ENCODE assay signal across 20 cellular contexts in the genomic region with DNA sequence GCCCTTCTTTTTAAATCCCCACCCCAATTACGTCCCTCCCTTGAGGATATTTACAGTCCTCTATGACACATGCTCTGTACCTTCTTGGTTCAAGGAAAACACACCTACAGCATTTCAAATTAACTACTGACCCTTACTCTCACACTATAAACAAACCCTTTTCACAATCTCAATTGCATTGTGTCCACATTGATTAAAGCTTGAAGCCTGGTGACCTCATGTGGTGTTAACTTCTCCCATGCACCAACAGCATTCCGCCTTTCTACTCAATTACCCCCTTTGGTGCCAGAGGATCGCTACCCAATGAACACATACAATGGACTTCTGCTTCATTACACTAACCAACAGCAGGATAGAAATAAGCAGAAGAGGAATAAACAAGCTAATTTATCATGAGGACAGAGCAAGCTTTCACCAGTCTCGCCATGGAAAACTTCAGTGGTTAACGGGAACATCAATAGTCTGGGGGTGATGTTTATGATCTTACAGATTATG. TPM values are rescaled to one million over a fixed set of nuclear protein-coding genes. Genes with fewer than 3 reads are reported as not detected.
A peak's percentile ranks its signal among the peaks of the same experiment; 100 is the strongest.
DNase-seq lines count a peak whose midpoint lies in the region; FAIRE-seq lines count a peak whose summit lies in the region.
"Had no signal": no experiment of that assay in that cellular context is flagged by ENCODE, and none has a peak within 500 bp of the region (broad histone marks: within the 10 kb centered on the region; RNA-seq: fewer than 3 reads in every experiment).

No MANE protein-coding gene starts in this region.

- no peaks in the 10 kb centered on the region for H3K9me3 ChIP-seq in Karpas-422 (ENCODE audit: low read length)
- H3K9me3 ChIP-seq: ascending aorta, heart right ventricle had no signal

- H3K4me2 ChIP-seq in Karpas-422 (ENCODE audit: low read depth, low read length, poor library complexity, severe bottlenecking): no peak overlapping the region
- H3K4me2 ChIP-seq: KMS-11 had no signal

- no peak overlapping the region for H2AFZ ChIP-seq in Karpas-422 (ENCODE audit: low read length)

- H4K20me1 ChIP-seq in Karpas-422 (ENCODE audit: insufficient read depth, low read depth, low read length): no peaks in the 10 kb centered on the region

- no peaks in the 10 kb centered on the region for H3K4me1 ChIP-seq in Karpas-422 (ENCODE audit: low read length)

- DNase-seq in NCI-H1417 (lab: John Stamatoyannopoulos, UW): peak in 2 of 3 experiments; percentile 79 to 96
- peak; percentile 89 for DNase-seq in NCI-H748 treated with DMSO at 0.1 percent for 48 hours (lab: John Stamatoyannopoulos, UW)
- peak; percentile 89 for DNase-seq in retina
- DNase-seq in NOMO-1 (lab: John Stamatoyannopoulos, UW; ENCODE audit: unreplicated experiment in 2 of 2): no peak
- no peak for DNase-seq in germinal center (ENCODE audit: low spot score)
- DNase-seq in Karpas-422: no peak
- DNase-seq: activated CD4-positive, alpha-beta memory T cell treated with anti-CD3 and anti-CD28 coated beads, Interleukin-2, amount 10 ng/mL, durations not matched to agents 7 days and 5 days; activated gamma-delta T cell treated with Interleukin-2 at 50 U/mL for 16 hours; dermis blood vessel endothelial cell; heart right ventricle; kidney; NCI-H1436; RPMI8226; stimulated activated CD4-positive, alpha-beta T cell treated with anti-CD3 and anti-CD28 coated beads, Interleukin-15, amount 100 ng/mL, for 24 hours had no signal

- H3K4me3 ChIP-seq in Karpas-422 (ENCODE audit: low read length): no peak overlapping the region
- H3K4me3 ChIP-seq: ascending aorta, heart right ventricle had no signal

- FAIRE-seq in islet of Langerhans (lab: Jason Lieb, UNC): peak; percentile 94
- FAIRE-seq: D721Med, kidney had no signal

- no peaks in the 10 kb centered on the region for H3K79me2 ChIP-seq in Karpas-422 (ENCODE audit: low read length)

- no peaks in the 10 kb centered on the region for H3K9me2 ChIP-seq in Karpas-422 (replicated peaks; ENCODE audit: insufficient read depth, low read length)

- H3K27ac ChIP-seq in Karpas-422 (ENCODE audit: low read length): no peak overlapping the region
- H3K27ac ChIP-seq: ascending aorta, KMS-11, VCaP had no signal

- H3K36me3 ChIP-seq in Karpas-422 (ENCODE audit: insufficient read depth, low read length): no peaks in the 10 kb centered on the region
- H3K36me3 ChIP-seq: ascending aorta, heart right ventricle had no signal

- no peaks in the 10 kb centered on the region for H3K27me3 ChIP-seq in Karpas-422 (ENCODE audit: low read length)
- H3K27me3 ChIP-seq: ascending aorta, heart right ventricle had no signal

- H3K9ac ChIP-seq in Karpas-422 (ENCODE audit: low read length): no peak overlapping the region
- H3K9ac ChIP-seq: KMS-11 had no signal

RNA-seq across cellular contexts. Expression of a gene that starts 15.2 kb away (rescaled TPM):
- total RNA-seq in Karpas-422 (2014; rRNA removed; shearing (Covaris generic); ENCODE audit: low replicate concordance): not detected in 2 replicates
- total RNA-seq: activated CD4-positive, alpha-beta memory T cell treated with anti-CD3 and anti-CD28 coated beads, Interleukin-2, amount 10 ng/mL, durations not matched to agents 7 days and 5 days; B cell had no signal

Comparison
In these comparisons a context has a peak if more than half of its experiments do, and no peak if none do; other contexts are left out.
1. DNase-seq: peak in NCI-H1417 (2 of 3), NCI-H748 treated with DMSO at 0.1 percent for 48 hours (single experiment) and retina (single experiment); none in NOMO-1 (0 of 2), germinal center (single experiment) and Karpas-422 (single experiment).